ENCODE assay signal across 8 cellular contexts in genomic region chr17:76072149-76072858, GRCh38. TPM values are rescaled to one million over a fixed set of nuclear protein-coding genes. Genes with fewer than 3 reads are reported as not detected.
DNase-seq lines count a peak whose midpoint lies in the region; ATAC-seq and TF ChIP-seq lines count a peak whose summit lies in the region.

Gene SRP68, minus strand, starts transcription at chr17:76072517. Its CDS starts 26 bp downstream, at chr17:76072491.

- intact Hi-C loops in activated CD4-positive, alpha-beta T cell treated with anti-CD3 and anti-CD28 coated beads for 36 hours (cut with DNase I, micrococcal nuclease), result loop anchor here in 1 of 2 experiments (1.0 to 5.0 kb wide), 6 partner anchors 31 to 655 kb away; partner anchors contain the start of genes EXOC7, JMJD6, METTL23 and PRPSAP1

- POLR2A ChIA-PET in activated CD4-positive, alpha-beta T cell treated with anti-CD3 and anti-CD28 coated beads for 36 hours (lab: Charles Lee), result interaction anchor here (0.6 to 1.8 kb wide), 7 partner anchors 9 to 297 kb away, joined by 4 to 19 read pairs (median 9); partner anchors contain the start of gene UBALD2

- peak within 1 kb of the TSS; percentile 100 for H3K27ac Mint-ChIP-seq in activated CD4-positive, alpha-beta T cell treated with anti-CD3 and anti-CD28 coated beads for 36 hours
- H3K27ac Mint-ChIP-seq in chondrocyte (ENCODE audit: unreplicated experiment), result peak within 1 kb of the TSS; percentile 89

- H3K36me3 Mint-ChIP-seq in activated CD4-positive, alpha-beta T cell treated with anti-CD3 and anti-CD28 coated beads for 36 hours (ENCODE audit: low read depth), result peaks cover 24% of the 10 kb centered on the region
- H3K36me3 Mint-ChIP-seq in chondrocyte (ENCODE audit: low read depth), result peaks cover 6% of the 10 kb centered on the region

- CTCF ChIA-PET in activated CD4-positive, alpha-beta T cell treated with anti-CD3 and anti-CD28 coated beads for 36 hours (lab: Charles Lee), result interaction anchor here (0.9 to 1.3 kb wide), 5 partner anchors 8 to 227 kb away, joined by 3 to 5 read pairs (median 3); no protein-coding TSS in a partner anchor

- H3K9me3 Mint-ChIP-seq in activated CD4-positive, alpha-beta T cell treated with anti-CD3 and anti-CD28 coated beads for 36 hours (ENCODE audit: low read depth), result no peaks in the 10 kb centered on the region
- no peaks in the 10 kb centered on the region for H3K9me3 Mint-ChIP-seq in chondrocyte (ENCODE audit: low read depth)

- peak; percentile 91 for ATAC-seq in GM19025 (IDR thresholded peaks at IDR 0.05; ENCODE audit: low read depth, unreplicated experiment)
- peak; percentile 82 for ATAC-seq in HG03342 (IDR thresholded peaks at IDR 0.05; ENCODE audit: unreplicated experiment)
- peak; percentile 79 for ATAC-seq in activated CD4-positive, alpha-beta T cell treated with anti-CD3 and anti-CD28 coated beads for 36 hours

- DNase-seq in AG08396 (ENCODE audit: low spot score) (peak; percentile 99), NCI-H460 (ENCODE audit: extremely low read depth, low read depth) (peak; percentile 91), chondrocyte (ENCODE audit: low spot score) (peak; percentile 99), kidney glomerular epithelial cell (lab: John Stamatoyannopoulos, UW) (peak; percentile 69)
- DNase-seq in activated CD4-positive, alpha-beta T cell treated with anti-CD3 and anti-CD28 coated beads for 36 hours, result peak; percentile 90
- DNase-seq in stimulated activated CD4-positive, alpha-beta T cell treated with anti-CD3 and anti-CD28 coated beads, Interleukin-15, amount 100 ng/mL, for 48 hours (ENCODE audit: low read depth in 2 of 2), result peak; percentile 73 to 79

- peak within 1 kb of the TSS; percentile 94 for H3K4me3 Mint-ChIP-seq in activated CD4-positive, alpha-beta T cell treated with anti-CD3 and anti-CD28 coated beads for 36 hours
- H3K4me3 Mint-ChIP-seq in chondrocyte (ENCODE audit: unreplicated experiment), result peak within 1 kb of the TSS; percentile 94

- peaks cover 28% of the 10 kb centered on the region for H3K27me3 Mint-ChIP-seq in activated CD4-positive, alpha-beta T cell treated with anti-CD3 and anti-CD28 coated beads for 36 hours
- H3K27me3 Mint-ChIP-seq in chondrocyte (ENCODE audit: low read depth), result peaks cover 28% of the 10 kb centered on the region

- TF ChIP-seq CTCF in chondrocyte (IDR thresholded peaks at IDR 0.05), result no peak

- peaks cover 44% of the 10 kb centered on the region for H3K4me1 Mint-ChIP-seq in activated CD4-positive, alpha-beta T cell treated with anti-CD3 and anti-CD28 coated beads for 36 hours
- peaks cover 37% of the 10 kb centered on the region for H3K4me1 Mint-ChIP-seq in chondrocyte (ENCODE audit: low read depth)

RNA-seq across cellular contexts. Expression of gene SRP68, which starts in this region (rescaled TPM):
- 31.7 and 34.9 TPM in 2 replicates for total RNA-seq in NCI-H460 (2014; rRNA removed; shearing (Covaris generic))
- 28.1 and 37.6 TPM in 2 replicates for polyA plus RNA-seq in NCI-H460 (2014; cell fraction: nucleus; rRNA removed)
- total RNA-seq in activated CD4-positive, alpha-beta T cell treated with anti-CD3 and anti-CD28 coated beads for 36 hours, result 100 to 1,000 TPM; 151 to 174 TPM
- 62.1 to 77.6 TPM (median 63.0 TPM) in 3 replicates for total RNA-seq in chondrocyte

Comparison
In these comparisons a context has a peak if more than half of its experiments do, and no peak if none do; other contexts are left out.
1. Peak in every context shown above with its lines: DNase-seq and ATAC-seq.